8 cellular contexts compared by ENCODE assay signal in genomic region chr3:122681294-122682015, GRCh38. TPM values are rescaled to one million over a fixed set of nuclear protein-coding genes. Genes with fewer than 3 reads are reported as not detected.
DNase-seq lines count a peak whose midpoint lies in the region; ATAC-seq and TF ChIP-seq lines count a peak whose summit lies in the region.

No MANE protein-coding gene starts in this region.

- H3K9ac ChIP-seq in skeletal muscle satellite cell (ENCODE audit: low read depth, low read length): peak overlapping the region; percentile 84

- CTCF ChIA-PET in WTC11 (lab: Charles Lee): interaction anchor here (0.6 to 3.6 kb wide), 6 partner anchors 122 to 511 kb away, joined by 3 to 35 read pairs (median 11); partner anchors contain the start of genes FAM162A and WDR5B

- peak; percentile 9 for ATAC-seq in GM23338
- ATAC-seq in WTC11: no peak
- no peak for ATAC-seq in GM18858 (IDR thresholded peaks at IDR 0.05; ENCODE audit: unreplicated experiment)

- no peak for TF ChIP-seq CTCF in GM23338 (conservative IDR thresholded peaks at IDR 0.05; ENCODE audit: low read depth in 2 of 2)
- TF ChIP-seq CTCF in WTC11 (IDR thresholded peaks at IDR 0.05): no peak
- no peak for TF ChIP-seq CTCF in left ventricle myocardium inferior (IDR thresholded peaks at IDR 0.05; ENCODE audit: borderline replicate concordance)

- POLR2A ChIA-PET in WTC11 (lab: Charles Lee): interaction anchor here (1.5 kb wide), 1 partner anchor 297 kb away, joined by 6 read pairs; the partner anchor contains the start of gene FAM162A

- DNase-seq in GM23338 (ENCODE audit: low spot score): peak; percentile 46
- DNase-seq in WTC11 (ENCODE audit: low spot score): peak; percentile 24
- no peak for DNase-seq in left ventricle myocardium inferior
- DNase-seq in HUDEP-2 (lab: John Stamatoyannopoulos, UW; ENCODE audit: unreplicated experiment in 76 of 76): no peak
- DNase-seq in central memory CD4-positive, alpha-beta T cell: no peak
- DNase-seq in NAMALWA (ENCODE audit: low spot score): no peak

- H3K4me2 ChIP-seq in GM23338 (peak overlapping the region; percentile 94), skeletal muscle satellite cell (ENCODE audit: low read length) (peak overlapping the region; percentile 86)

- H3K9me3 ChIP-seq in left ventricle myocardium inferior (replicated peaks) (no peaks in the 10 kb centered on the region), skeletal muscle satellite cell (replicated peaks; ENCODE audit: low read length) (no peaks in the 10 kb centered on the region)

- H3K27ac Mint-ChIP-seq in GM23338 (peak overlapping the region; percentile 71; the same call in 1 of the 2 replicates), WTC11 (peak overlapping the region; percentile 44; the same call in 1 of the 2 replicates)

- H3F3A ChIP-seq in GM23338 (replicated peaks; ENCODE audit: low read depth): 0 out of 2 replicates have a peak, but pooled peaks cover 6% of the 10 kb centered on the region

- H3K4me1 Mint-ChIP-seq in GM23338 (peaks cover 22% of the 10 kb centered on the region), WTC11 (peaks cover 28% of the 10 kb centered on the region)

- H3K27me3 ChIP-seq in GM23338 (ENCODE audit: insufficient read depth): peaks cover 18% of the 10 kb centered on the region; the same call in 1 of the 2 replicates
- H3K27me3 ChIP-seq in left ventricle myocardium inferior (ENCODE audit: low read depth): no peaks in the 10 kb centered on the region
- H3K27me3 ChIP-seq in skeletal muscle satellite cell (ENCODE audit: control insufficient read depth, insufficient read depth, low read length): no peaks in the 10 kb centered on the region

- H3K4me3 Mint-ChIP-seq in GM23338 (peak overlapping the region; percentile 87), WTC11 (peak overlapping the region; percentile 83)

- H3K36me3 ChIP-seq in GM23338 (ENCODE audit: insufficient read depth): no peaks in the 10 kb centered on the region
- peaks cover 4% of the 10 kb centered on the region for H3K36me3 ChIP-seq in left ventricle myocardium inferior
- no peaks in the 10 kb centered on the region for H3K36me3 ChIP-seq in skeletal muscle satellite cell (ENCODE audit: insufficient read depth, low read length)

- H4K20me1 ChIP-seq in GM23338 (replicated peaks; ENCODE audit: insufficient read depth): 0 out of 2 replicates have a peak, but pooled peaks cover 5% of the 10 kb centered on the region

- H3K27ac ChIP-seq in GM23338 (ENCODE audit: low read depth) (no peak overlapping the region), left ventricle myocardium inferior (replicated peaks) (peak overlapping the region; percentile 92)

- no peaks in the 10 kb centered on the region; the same call in 1 of the 2 replicates for H3K79me2 ChIP-seq in GM23338 (replicated peaks; ENCODE audit: insufficient read depth)

- H3K27me3 Mint-ChIP-seq in GM23338 (ENCODE audit: insufficient read depth, low read depth, poor library complexity) (peaks cover 11% of the 10 kb centered on the region), WTC11 (ENCODE audit: low read depth) (peaks cover 19% of the 10 kb centered on the region)

- peaks cover 15% of the 10 kb centered on the region for H3K4me1 ChIP-seq in GM23338 (ENCODE audit: insufficient read depth)
- peaks cover 55% of the 10 kb centered on the region for H3K4me1 ChIP-seq in left ventricle myocardium inferior
- H3K4me1 ChIP-seq in skeletal muscle satellite cell (ENCODE audit: control insufficient read depth, insufficient read depth, low read length): peaks cover 30% of the 10 kb centered on the region

- no peaks in the 10 kb centered on the region for H3K9me2 ChIP-seq in GM23338 (ENCODE audit: insufficient read depth)

- H3K4me3 ChIP-seq in GM23338 (peak overlapping the region; percentile 89), left ventricle myocardium inferior (peak overlapping the region; percentile 80), skeletal muscle satellite cell (ENCODE audit: low read length) (peak overlapping the region; percentile 81)

- intact Hi-C loops in left ventricle myocardium inferior (cut with micrococcal nuclease): no loop called here

- peaks cover 9% of the 10 kb centered on the region; the same call in 2 of the 3 replicates for H3K9me3 Mint-ChIP-seq in GM23338
- peaks cover 3% of the 10 kb centered on the region; the same call in 1 of the 2 replicates for H3K9me3 Mint-ChIP-seq in WTC11

- peaks cover 4% of the 10 kb centered on the region; the same call in 2 of the 3 replicates for H3K36me3 Mint-ChIP-seq in GM23338 (ENCODE audit: low read depth)
- peaks cover 2% of the 10 kb centered on the region for H3K36me3 Mint-ChIP-seq in WTC11

- peak overlapping the region; percentile 100 for H2AFZ ChIP-seq in GM23338

TF ChIP-seq in GM23338, 12 proteins besides CTCF, POLR2A, EP300 and RAD21 (continues in another document):
- no peak for TF ChIP-seq EZH2 (IDR thresholded peaks at IDR 0.05; ENCODE audit: low read depth, unreplicated experiment)
- no peak for TF ChIP-seq STAT1 (IDR thresholded peaks at IDR 0.05; ENCODE audit: unreplicated experiment)
- no peak for TF ChIP-seq ZNF331 (CRISPR knock-in tag; IDR thresholded peaks at IDR 0.05; ENCODE audit: low read depth)
- no peak for TF ChIP-seq ZNF114 (CRISPR knock-in tag; IDR thresholded peaks at IDR 0.05)
- no peak for TF ChIP-seq CREB1 (CRISPR knock-in tag; IDR thresholded peaks at IDR 0.05; ENCODE audit: low read depth)
- no peak for TF ChIP-seq EZH2phosphoT487 (IDR thresholded peaks at IDR 0.05; ENCODE audit: unreplicated experiment)
- TF ChIP-seq JUNB (IDR thresholded peaks at IDR 0.05; ENCODE audit: unreplicated experiment): no peak

TF ChIP-seq in WTC11, 78 proteins besides CTCF, POLR2A, EP300 and RAD21 (continues in another document):
- no peak for TF ChIP-seq USF1 (CRISPR knock-in tag; IDR thresholded peaks at IDR 0.05)
- no peak for TF ChIP-seq PRDM15 (CRISPR knock-in tag; IDR thresholded peaks at IDR 0.05)
- no peak for TF ChIP-seq CREB1 (CRISPR knock-in tag; IDR thresholded peaks at IDR 0.05)
- no peak for TF ChIP-seq AFF4 (CRISPR knock-in tag; IDR thresholded peaks at IDR 0.05; ENCODE audit: borderline replicate concordance)

RNA-seq across cellular contexts. Expression of gene PARP14, which starts 0.8 kb away (rescaled TPM):
- total RNA-seq in GM23338 (2014; rRNA removed; shearing (Covaris generic)): 25.4 and 26.0 TPM in 2 replicates
- 7.8 and 8.7 TPM in 2 replicates for polyA plus RNA-seq in GM23338 (2016; fragmentation: Nextera tagmentation; extraction: Ambion mirVana)
- 15.9 to 17.6 TPM (median 16.8 TPM) in 3 replicates for total RNA-seq in WTC11 (2021)
- total RNA-seq in left ventricle myocardium inferior: 11.7 TPM
- total RNA-seq in skeletal muscle satellite cell (2012; rRNA removed): 14.0 and 20.8 TPM in 2 replicates

Comparison
In these comparisons a context has a peak if more than half of its experiments do, and no peak if none do; other contexts are left out.
1. DNase-seq: peak in GM23338 (single experiment) and WTC11 (single experiment); none in left ventricle myocardium inferior (single experiment), HUDEP-2 (0 of 76), central memory CD4-positive, alpha-beta T cell (single experiment) and NAMALWA (single experiment).
2. Peak in every context shown above with its lines, with median percentiles within 50 percentile points of each other: H3K4me3 ChIP-seq.